In genomic region chr3:39843440-39843839, GRCh38 we compare ENCODE assay signal across 17 cellular contexts. TPM values are rescaled to one million over a fixed set of nuclear protein-coding genes. Genes with fewer than 3 reads are reported as not detected.
DNase-seq lines count a peak whose midpoint lies in the region; ATAC-seq and TF ChIP-seq lines count a peak whose summit lies in the region.
"Had no signal": no experiment of that assay in that cellular context is flagged by ENCODE, and none has a peak within 500 bp of the region (broad histone marks: within the 10 kb centered on the region; RNA-seq: fewer than 3 reads in every experiment).

No MANE protein-coding gene starts in this region.

- POLR2A ChIA-PET in SK-N-SH (lab: Yijun Ruan, JAX), result no interaction called here

- CTCF ChIA-PET in SK-N-SH (lab: Yijun Ruan, JAX), result no interaction called here

- no peak for TF ChIP-seq RAD21 in SK-N-SH (IDR thresholded peaks at IDR 0.05; ENCODE audit: low read length)

- H3K4me3 ChIP-seq in SK-N-SH (ENCODE audit: low read depth in 2 of 2, low read length in 1 of 2), result no peak overlapping the region
- H3K4me3 ChIP-seq: GM23338 had no signal

- H3K9ac ChIP-seq in SK-N-SH, result no peak overlapping the region

- no peaks in the 10 kb centered on the region for H3F3A ChIP-seq in SK-N-SH (replicated peaks; ENCODE audit: insufficient read depth)

- no peak overlapping the region for H3K27ac ChIP-seq in SK-N-SH (ENCODE audit: low read depth in 2 of 2, low read length in 1 of 2)

- no peaks in the 10 kb centered on the region for H3K79me2 ChIP-seq in SK-N-SH (ENCODE audit: insufficient read depth)

- ATAC-seq in SK-N-SH treated with all-trans-retinoic acid at 6 μM for 48 hours (peak; percentile 82), GM21367 (IDR thresholded peaks at IDR 0.05; ENCODE audit: unreplicated experiment) (no peak), GM18517 (IDR thresholded peaks at IDR 0.05; ENCODE audit: unreplicated experiment) (no peak)
- ATAC-seq: GM23338, HCT116 had no signal

- no peaks in the 10 kb centered on the region for H3K9me2 ChIP-seq in SK-N-SH

- no peaks in the 10 kb centered on the region for H4K20me1 ChIP-seq in SK-N-SH (ENCODE audit: insufficient read depth)

- no peak overlapping the region for H2AFZ ChIP-seq in SK-N-SH (ENCODE audit: low read depth)
- H2AFZ ChIP-seq: GM23338 had no signal

- TF ChIP-seq CTCF in SK-N-SH (IDR thresholded peaks at IDR 0.05), result no peak

- no peak for DNase-seq in SK-N-SH
- peak; percentile 40 for DNase-seq in NCI-H69 (lab: John Stamatoyannopoulos, UW)
- peak; percentile 25 for DNase-seq in kidney glomerular epithelial cell (lab: John Stamatoyannopoulos, UW)
- no peak for DNase-seq in OCI-M2 (lab: John Stamatoyannopoulos, UW; ENCODE audit: unreplicated experiment)
- DNase-seq: C1 segment of cervical spinal cord; Calu3; CD4-positive, alpha-beta memory T cell; COR-L47; DMS53; DMS79 treated with DMSO at 0.1 percent for 48 hours; GF-D8; H9 had no signal

- TF ChIP-seq EP300 in SK-N-SH (IDR thresholded peaks at IDR 0.05; ENCODE audit: borderline replicate concordance in 1 of 2, low read depth in 1 of 2, low read length in 1 of 2), result no peak

- H3K4me1 ChIP-seq in SK-N-SH (ENCODE audit: control insufficient read depth in 1 of 2, insufficient read depth in 2 of 2, low read depth in 1 of 2, low read length in 1 of 2), result no peaks in the 10 kb centered on the region; a peak in 1 of 4 replicates

- no peak overlapping the region for H3K4me2 ChIP-seq in SK-N-SH
- H3K4me2 ChIP-seq: GM23338 had no signal

- no peaks in the 10 kb centered on the region for H3K9me3 ChIP-seq in SK-N-SH

- H3K27me3 ChIP-seq in SK-N-SH (ENCODE audit: insufficient read depth), result no peaks in the 10 kb centered on the region

- 22% methylated on average over 1 of the region's 1 CpG for WGBS in SK-N-SH (ENCODE audit: low lambda C conversion rate)

- no peaks in the 10 kb centered on the region for H3K36me3 ChIP-seq in SK-N-SH (replicated peaks in 1 of 2; ENCODE audit: control insufficient read depth in 1 of 2, insufficient read depth in 2 of 2, low read length in 1 of 2)

TF ChIP-seq in SK-N-SH treated with all-trans-retinoic acid at 6 μM for 48 hours, 23 proteins besides CTCF, POLR2A, EP300 and RAD21:
- TF ChIP-seq CSDC2 (CRISPR knock-in tag; IDR thresholded peaks at IDR 0.05) (peak; percentile 35; the same call in 1 of the 2 replicates), POU6F1 (CRISPR knock-in tag; IDR thresholded peaks at IDR 0.05; ENCODE audit: borderline replicate concordance, low read depth) (0 out of 2 replicates have a peak, but pooled peaks have one; percentile 12), ISL1 (CRISPR knock-in tag; IDR thresholded peaks at IDR 0.05) (peak; percentile 94), SNAI2 (CRISPR knock-in tag; IDR thresholded peaks at IDR 0.05) (0 out of 2 replicates have a peak, but pooled peaks have one; percentile 33)
- TF ChIP-seq, protein P1, sequence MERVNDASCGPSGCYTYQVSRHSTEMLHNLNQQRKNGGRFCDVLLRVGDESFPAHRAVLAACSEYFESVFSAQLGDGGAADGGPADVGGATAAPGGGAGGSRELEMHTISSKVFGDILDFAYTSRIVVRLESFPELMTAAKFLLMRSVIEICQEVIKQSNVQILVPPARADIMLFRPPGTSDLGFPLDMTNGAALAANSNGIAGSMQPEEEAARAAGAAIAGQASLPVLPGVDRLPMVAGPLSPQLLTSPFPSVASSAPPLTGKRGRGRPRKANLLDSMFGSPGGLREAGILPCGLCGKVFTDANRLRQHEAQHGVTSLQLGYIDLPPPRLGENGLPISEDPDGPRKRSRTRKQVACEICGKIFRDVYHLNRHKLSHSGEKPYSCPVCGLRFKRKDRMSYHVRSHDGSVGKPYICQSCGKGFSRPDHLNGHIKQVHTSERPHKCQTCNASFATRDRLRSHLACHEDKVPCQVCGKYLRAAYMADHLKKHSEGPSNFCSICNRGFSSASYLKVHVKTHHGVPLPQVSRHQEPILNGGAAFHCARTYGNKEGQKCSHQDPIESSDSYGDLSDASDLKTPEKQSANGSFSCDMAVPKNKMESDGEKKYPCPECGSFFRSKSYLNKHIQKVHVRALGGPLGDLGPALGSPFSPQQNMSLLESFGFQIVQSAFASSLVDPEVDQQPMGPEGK (CRISPR knock-in tag; IDR thresholded peaks at IDR 0.05; ENCODE audit: borderline replicate concordance), result 0 out of 2 replicates have a peak, but pooled peaks have one; percentile 28
- TF ChIP-seq, protein P2, sequence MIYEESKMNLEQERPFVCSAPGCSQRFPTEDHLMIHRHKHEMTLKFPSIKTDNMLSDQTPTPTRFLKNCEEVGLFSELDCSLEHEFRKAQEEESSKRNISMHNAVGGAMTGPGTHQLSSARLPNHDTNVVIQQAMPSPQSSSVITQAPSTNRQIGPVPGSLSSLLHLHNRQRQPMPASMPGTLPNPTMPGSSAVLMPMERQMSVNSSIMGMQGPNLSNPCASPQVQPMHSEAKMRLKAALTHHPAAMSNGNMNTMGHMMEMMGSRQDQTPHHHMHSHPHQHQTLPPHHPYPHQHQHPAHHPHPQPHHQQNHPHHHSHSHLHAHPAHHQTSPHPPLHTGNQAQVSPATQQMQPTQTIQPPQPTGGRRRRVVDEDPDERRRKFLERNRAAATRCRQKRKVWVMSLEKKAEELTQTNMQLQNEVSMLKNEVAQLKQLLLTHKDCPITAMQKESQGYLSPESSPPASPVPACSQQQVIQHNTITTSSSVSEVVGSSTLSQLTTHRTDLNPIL (CRISPR knock-in tag; IDR thresholded peaks at IDR 0.05; ENCODE audit: low read depth), result no peak

TF ChIP-seq in SK-N-SH, 30 proteins besides CTCF, POLR2A, EP300 and RAD21:
- no peak for TF ChIP-seq SMC3 (IDR thresholded peaks at IDR 0.05; ENCODE audit: low read depth, low read length)
- no peak for TF ChIP-seq USF1 (IDR thresholded peaks at IDR 0.05; ENCODE audit: borderline replicate concordance, low read depth)
- no peak for TF ChIP-seq IRF3 (IDR thresholded peaks at IDR 0.05; ENCODE audit: low read depth, low read length)
- no peak for TF ChIP-seq NFIC (IDR thresholded peaks at IDR 0.05; ENCODE audit: borderline replicate concordance)
- no peak for TF ChIP-seq ZBTB33 (IDR thresholded peaks at IDR 0.05; ENCODE audit: borderline replicate concordance, low read depth)

RNA-seq across cellular contexts. Expression of gene MYRIP, which starts 34.0 kb away (rescaled TPM):
- polyA plus RNA-seq in SK-N-SH (2012; rRNA removed), result 1.1 and 1.2 TPM in 2 replicates
- polyA plus RNA-seq in SK-N-SH (2012; cell fraction: cytosol; rRNA removed), result 1.1 and 1.2 TPM in 2 replicates
- 1.3 and 1.6 TPM in 2 replicates for polyA plus RNA-seq in SK-N-SH (2012; cell fraction: nucleus; rRNA removed)
- polyA plus RNA-seq: CD4-positive, alpha-beta memory T cell had no signal

Comparison
In these comparisons a context has a peak if more than half of its experiments do, and no peak if none do; other contexts are left out.
1. DNase-seq: peak in NCI-H69 (single experiment) and kidney glomerular epithelial cell (single experiment); none in SK-N-SH (single experiment) and OCI-M2 (single experiment).